ENCODE assay signal across 11 cellular contexts in the genomic region with DNA sequence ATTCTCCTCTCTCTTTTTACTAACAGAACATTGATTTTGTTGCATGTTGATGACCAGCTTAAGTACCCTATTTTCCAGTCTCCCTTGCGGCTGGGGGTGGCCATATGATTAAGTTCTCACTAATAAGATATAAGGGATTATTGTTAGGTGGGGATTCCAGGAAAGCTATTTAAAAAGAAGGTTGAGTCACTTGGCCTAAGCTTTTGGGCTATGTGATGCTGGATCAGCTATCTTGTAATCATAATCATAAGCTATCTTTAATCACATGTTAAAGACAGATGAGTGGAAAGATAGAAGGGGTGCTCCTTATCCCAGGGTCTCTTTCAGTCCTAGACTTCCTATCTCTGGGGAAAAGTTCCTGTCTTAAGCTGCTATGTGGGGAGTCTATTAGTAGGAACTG. TPM values are rescaled to one million over a fixed set of nuclear protein-coding genes. Genes with fewer than 3 reads are reported as not detected.
"Had no signal": no experiment of that assay in that cellular context is flagged by ENCODE, and none has a peak within 500 bp of the region (broad histone marks: within the 10 kb centered on the region; RNA-seq: fewer than 3 reads in every experiment).

No MANE protein-coding gene starts in this region.

- H3K4me1 Mint-ChIP-seq: activated T-helper 17 cell treated with anti-CD3 and anti-CD28 coated beads, Interleukin-2, amount 50 U/mL, for 72 hours had no signal

- H3K27me3 ChIP-seq: left lung had no signal

- ATAC-seq: activated T-helper 17 cell treated with anti-CD3 and anti-CD28 coated beads, Interleukin-2, amount 50 U/mL, for 72 hours; esophagus mucosa; left lung; right cardiac atrium had no signal

- H3K36me3 ChIP-seq: left lung had no signal

- DNase-seq: activated CD4-positive, alpha-beta T cell treated with anti-CD3 and anti-CD28 coated beads, Interleukin-2, amount 50 U/mL, for 48 hours; activated naive CD4-positive, alpha-beta T cell treated with anti-CD3 and anti-CD28 coated beads for 36 hours; left lung; posterior cingulate gyrus; right cardiac atrium; T-helper 1 cell had no signal

- H3K36me3 Mint-ChIP-seq: memory B cell had no signal

- H3K4me3 ChIP-seq: left lung had no signal

- H3K27ac Mint-ChIP-seq: activated naive CD4-positive, alpha-beta T cell treated with anti-CD3 and anti-CD28 coated beads for 36 hours; activated T-helper 17 cell treated with anti-CD3 and anti-CD28 coated beads, Interleukin-2, amount 50 U/mL, for 72 hours; memory B cell; nephron; stimulated activated naive CD8-positive, alpha-beta T cell treated with anti-CD3 and anti-CD28 coated beads, Interleukin-15, Interleukin-2, amounts not matched to agents 100 ng/mL and 50 ng/mL, for 24 hours had no signal

- H3K9me3 Mint-ChIP-seq: activated naive CD4-positive, alpha-beta T cell treated with anti-CD3 and anti-CD28 coated beads for 36 hours; activated T-helper 17 cell treated with anti-CD3 and anti-CD28 coated beads, Interleukin-2, amount 50 U/mL, for 72 hours; memory B cell; stimulated activated naive CD8-positive, alpha-beta T cell treated with anti-CD3 and anti-CD28 coated beads, Interleukin-15, Interleukin-2, amounts not matched to agents 100 ng/mL and 50 ng/mL, for 24 hours had no signal

- H3K4me3 Mint-ChIP-seq: activated naive CD4-positive, alpha-beta T cell treated with anti-CD3 and anti-CD28 coated beads for 36 hours; activated T-helper 17 cell treated with anti-CD3 and anti-CD28 coated beads, Interleukin-2, amount 50 U/mL, for 72 hours; memory B cell; nephron; stimulated activated naive CD8-positive, alpha-beta T cell treated with anti-CD3 and anti-CD28 coated beads, Interleukin-15, Interleukin-2, amounts not matched to agents 100 ng/mL and 50 ng/mL, for 24 hours had no signal

- H3K27ac ChIP-seq: left lung had no signal

- H3K9me3 ChIP-seq: left lung had no signal

RNA-seq across cellular contexts. Expression of a gene that starts 59.9 kb away (rescaled TPM):
- total RNA-seq: activated naive CD4-positive, alpha-beta T cell treated with anti-CD3 and anti-CD28 coated beads for 36 hours; activated T-helper 17 cell treated with anti-CD3 and anti-CD28 coated beads, Interleukin-2, amount 50 U/mL, for 72 hours had no signal
